ENCODE assay signal across 11 cellular contexts in the genomic region with DNA sequence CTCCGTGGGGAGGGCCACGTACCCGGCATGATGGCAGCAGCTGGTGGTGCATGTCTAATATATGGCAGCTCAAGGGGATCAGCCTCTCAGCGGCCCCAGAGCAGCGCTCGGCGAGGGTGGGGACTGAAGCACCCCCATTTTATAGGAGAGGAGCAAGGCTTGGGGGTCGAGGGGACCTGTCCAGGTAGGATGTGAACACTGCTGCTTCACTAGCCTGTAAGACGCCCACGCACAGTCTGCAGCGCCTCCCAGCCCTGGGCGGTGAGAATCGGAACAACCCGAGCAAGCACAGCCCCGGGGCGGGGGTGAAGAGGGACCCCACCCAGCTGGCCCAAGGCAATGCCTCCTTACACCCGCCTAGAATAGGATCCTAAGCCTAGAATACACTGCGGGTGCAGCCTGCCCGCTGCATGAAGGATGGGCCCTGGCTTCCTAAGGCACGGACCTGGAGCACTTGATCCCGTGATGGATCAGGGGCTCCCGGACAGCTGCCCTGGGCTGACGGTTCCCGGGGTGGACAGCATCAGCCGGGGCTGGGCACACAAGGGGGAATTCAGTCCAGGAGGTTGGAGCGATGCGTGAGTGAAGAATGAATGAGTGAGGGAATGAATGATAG. TPM values are rescaled to one million over a fixed set of nuclear protein-coding genes. Genes with fewer than 3 reads are reported as not detected.
A peak's percentile ranks its signal among the peaks of the same experiment; 100 is the strongest.
DNase-seq lines count a peak whose midpoint lies in the region; ATAC-seq, FAIRE-seq and TF ChIP-seq lines count a peak whose summit lies in the region.
"Had no signal": no experiment of that assay in that cellular context is flagged by ENCODE, and none has a peak within 500 bp of the region (broad histone marks: within the 10 kb centered on the region; RNA-seq: fewer than 3 reads in every experiment).

No MANE protein-coding gene starts in this region.

- FAIRE-seq in GM12892 (lab: Jason Lieb, UNC) = no peak

- no peaks in the 10 kb centered on the region for H3K9me3 ChIP-seq in liver (ENCODE audit: control insufficient read depth in 4 of 4, low read length in 3 of 4)

- H3K36me3 ChIP-seq in brain microvascular endothelial cell (replicated peaks) (no peaks in the 10 kb centered on the region), liver (ENCODE audit: control insufficient read depth in 4 of 4, insufficient read depth in 3 of 4, low read depth in 1 of 4, low read length in 3 of 4) (no peaks in the 10 kb centered on the region)

- H3K27me3 ChIP-seq in brain microvascular endothelial cell (replicated peaks) (no peaks in the 10 kb centered on the region), liver (ENCODE audit: control insufficient read depth in 4 of 4, insufficient read depth in 4 of 4, low read length in 3 of 4) (no peaks in the 10 kb centered on the region)

- H3K4me1 ChIP-seq in liver (ENCODE audit: control insufficient read depth in 4 of 4, insufficient read depth in 4 of 4, low read length in 3 of 4) = peaks cover 12 to 34% (median 31%) of the 10 kb centered on the region in 4 donors

- ATAC-seq in HG02610 (IDR thresholded peaks at IDR 0.05; ENCODE audit: unreplicated experiment) (no peak), HG03342 (IDR thresholded peaks at IDR 0.05; ENCODE audit: unreplicated experiment) (no peak)
- ATAC-seq: T-cell had no signal

- peak; percentile 42 for TF ChIP-seq CTCF in GM13977 (IDR thresholded peaks at IDR 0.05; ENCODE audit: extremely low read depth, insufficient read depth, missing control alignments)
- TF ChIP-seq CTCF in brain microvascular endothelial cell (IDR thresholded peaks at IDR 0.05; ENCODE audit: low read depth, low read length, missing control alignments) = peak; percentile 29
- TF ChIP-seq CTCF in liver (IDR thresholded peaks at IDR 0.05; ENCODE audit: low read depth, low read length, missing input control) = peak; percentile 45

- TF ChIP-seq POLR2A in GM12892 (IDR thresholded peaks at IDR 0.05; ENCODE audit: low read depth, low read length) = no peak

- H3K27ac ChIP-seq in brain microvascular endothelial cell (no peak overlapping the region), liver (ENCODE audit: low read depth in 1 of 2, low read length in 2 of 2) (no peak overlapping the region)

- DNase-seq in AG20443 (ENCODE audit: low spot score) (peak; percentile 50), GM13977 (ENCODE audit: low spot score) (no peak), brain microvascular endothelial cell (peak; percentile 11), C1 segment of cervical spinal cord (lab: John Stamatoyannopoulos, UW) (no peak), GM12892 (ENCODE audit: insufficient read length) (no peak)
- DNase-seq: activated effector memory CD4-positive, alpha-beta T cell treated with Interleukin-2 at 50 U/mL for 16 hours; NCI-H2107; T-cell had no signal

- WGBS in liver = 36% methylated on average over 27 of the region's 27 CpGs

- H3K9ac ChIP-seq in liver (ENCODE audit: low read depth in 1 of 2, low read length in 2 of 2) = no peak overlapping the region

- peak in 1 of 2 donors; percentile 63 for TF ChIP-seq RAD21 in liver (IDR thresholded peaks at IDR 0.05)

- in situ Hi-C loops in GM13977 (cut with MboI; ENCODE audit: low pct_unique_long_range_greater_than_20kb, low sequenced_read_pairs, unreplicated experiment) = no loop called here
- in situ Hi-C loops in brain microvascular endothelial cell (cut with HindIII; ENCODE audit: low pct_ligation_motif_present, low sequenced_read_pairs) = no loop called here

- H3K4me3 ChIP-seq in brain microvascular endothelial cell (ENCODE audit: low read depth, low read length) (no peak overlapping the region), liver (ENCODE audit: low read depth in 1 of 3, low read length in 3 of 3) (no peak overlapping the region)

TF ChIP-seq in liver, 16 proteins besides CTCF, POLR2A, EP300 and RAD21:
- TF ChIP-seq EGR1 (IDR thresholded peaks at IDR 0.05; ENCODE audit: low read depth in 2 of 2) (peak; percentile 70 to 91), HNF4A (conservative IDR thresholded peaks at IDR 0.05) (no peak)

RNA-seq across cellular contexts. Expression of a gene that starts 17.6 kb away (rescaled TPM):
- total RNA-seq in liver = 1 to 10 TPM in 1 of 2 donors, under 1 TPM in 1; 0.19 to 1.1 TPM
- under 1 TPM in 1 of 2 donors, not detected in 1; 0.28 TPM for polyA plus RNA-seq in liver
- not detected for polyA plus RNA-seq in GM12892 (2012; ENCODE audit: missing spikeins)

Comparison
In these comparisons a context has a peak if more than half of its experiments do, and no peak if none do; other contexts are left out.
1. DNase-seq: peak in AG20443 (single experiment) and brain microvascular endothelial cell (single experiment); none in GM13977 (single experiment), C1 segment of cervical spinal cord (0 of 14) and GM12892 (single experiment).
2. Peak in every context shown above with its lines, with median percentiles within 50 percentile points of each other: CTCF ChIP-seq.